ENCODE assay signal across 3 cellular contexts in genomic region chr1:28771921-28772320, GRCh38. TPM values are rescaled to one million over a fixed set of nuclear protein-coding genes. Genes with fewer than 3 reads are reported as not detected.
"Had no signal": no experiment of that assay in that cellular context is flagged by ENCODE, and none has a peak within 500 bp of the region (broad histone marks: within the 10 kb centered on the region; RNA-seq: fewer than 3 reads in every experiment).

No MANE protein-coding gene starts in this region.

RNA-seq across cellular contexts. Expression of gene OPRD1, which starts 40.0 kb away (rescaled TPM):
- total RNA-seq: MCF 10A, OCI-LY7, PC-3 had no signal
